Comparison of ENCODE assay signal across 1 cellular context in the genomic region with DNA sequence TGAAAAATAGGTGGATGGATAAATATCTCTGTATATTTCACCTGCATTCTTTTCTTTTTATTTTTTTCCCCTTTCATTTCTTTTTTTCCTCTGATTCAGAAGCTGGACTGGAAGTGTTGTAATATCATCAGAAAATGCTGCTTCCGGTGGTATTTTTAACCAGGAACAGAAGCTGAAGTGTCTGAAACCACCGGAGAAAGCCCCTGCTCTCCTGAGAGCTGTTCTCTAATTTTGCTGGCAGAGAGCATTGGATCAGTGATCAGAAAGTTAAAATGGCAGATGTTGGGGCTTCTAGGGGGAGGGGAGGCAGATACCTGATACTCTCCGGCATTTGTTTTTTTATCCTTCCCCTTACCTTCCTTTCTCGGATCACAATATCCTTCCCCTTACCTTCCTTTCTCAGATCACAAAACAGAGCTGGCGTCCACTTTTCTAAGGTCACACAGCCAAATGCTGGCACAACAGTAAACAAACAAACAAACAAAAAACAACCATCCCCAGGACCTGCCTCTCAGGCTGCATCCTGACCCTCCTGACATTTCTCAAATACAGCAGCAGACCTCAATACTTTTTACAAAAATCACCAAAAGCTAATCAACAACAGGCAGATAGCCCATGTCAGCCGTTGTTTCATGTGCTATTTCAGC.
TF ChIP-seq lines count a peak whose summit lies in the region.

No MANE protein-coding gene starts in this region.

TF ChIP-seq in GM12878, 131 proteins besides CTCF, POLR2A, EP300 and RAD21 (continued from another document):
- TF ChIP-seq, protein P1, sequence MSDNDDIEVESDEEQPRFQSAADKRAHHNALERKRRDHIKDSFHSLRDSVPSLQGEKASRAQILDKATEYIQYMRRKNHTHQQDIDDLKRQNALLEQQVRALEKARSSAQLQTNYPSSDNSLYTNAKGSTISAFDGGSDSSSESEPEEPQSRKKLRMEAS (IDR thresholded peaks at IDR 0.05; ENCODE audit: low read depth, low read length): no peak
- peak; percentile 84 for TF ChIP-seq RUNX3 (IDR thresholded peaks at IDR 0.05; ENCODE audit: low read length)
- TF ChIP-seq NR2C2 (IDR thresholded peaks at IDR 0.05; ENCODE audit: borderline replicate concordance, control insufficient read depth, insufficient read length, low read depth): no peak
- no peak for TF ChIP-seq ZNF24 (IDR thresholded peaks at IDR 0.05)
- TF ChIP-seq RELA (IDR thresholded peaks at IDR 0.05; ENCODE audit: borderline replicate concordance, partially characterized antibody): peak; percentile 90
- 0 out of 2 replicates have a peak, but pooled peaks have one; percentile 52 for TF ChIP-seq CBX5 (IDR thresholded peaks at IDR 0.05; ENCODE audit: low read depth)
- TF ChIP-seq, protein P2, sequence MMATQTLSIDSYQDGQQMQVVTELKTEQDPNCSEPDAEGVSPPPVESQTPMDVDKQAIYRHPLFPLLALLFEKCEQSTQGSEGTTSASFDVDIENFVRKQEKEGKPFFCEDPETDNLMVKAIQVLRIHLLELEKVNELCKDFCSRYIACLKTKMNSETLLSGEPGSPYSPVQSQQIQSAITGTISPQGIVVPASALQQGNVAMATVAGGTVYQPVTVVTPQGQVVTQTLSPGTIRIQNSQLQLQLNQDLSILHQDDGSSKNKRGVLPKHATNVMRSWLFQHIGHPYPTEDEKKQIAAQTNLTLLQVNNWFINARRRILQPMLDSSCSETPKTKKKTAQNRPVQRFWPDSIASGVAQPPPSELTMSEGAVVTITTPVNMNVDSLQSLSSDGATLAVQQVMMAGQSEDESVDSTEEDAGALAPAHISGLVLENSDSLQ (IDR thresholded peaks at IDR 0.05): no peak
- TF ChIP-seq SMC3 (IDR thresholded peaks at IDR 0.05; ENCODE audit: borderline replicate concordance, low read length): peak; percentile 19; the same call in 1 of the 2 replicates
- TF ChIP-seq EZH2 (IDR thresholded peaks at IDR 0.05; ENCODE audit: borderline replicate concordance, control insufficient read depth, low read depth, low read length): no peak
- 0 out of 2 replicates have a peak, but pooled peaks have one; percentile 47 for TF ChIP-seq STAT3 (IDR thresholded peaks at IDR 0.05; ENCODE audit: low read depth, low read length)
- TF ChIP-seq, protein P3, sequence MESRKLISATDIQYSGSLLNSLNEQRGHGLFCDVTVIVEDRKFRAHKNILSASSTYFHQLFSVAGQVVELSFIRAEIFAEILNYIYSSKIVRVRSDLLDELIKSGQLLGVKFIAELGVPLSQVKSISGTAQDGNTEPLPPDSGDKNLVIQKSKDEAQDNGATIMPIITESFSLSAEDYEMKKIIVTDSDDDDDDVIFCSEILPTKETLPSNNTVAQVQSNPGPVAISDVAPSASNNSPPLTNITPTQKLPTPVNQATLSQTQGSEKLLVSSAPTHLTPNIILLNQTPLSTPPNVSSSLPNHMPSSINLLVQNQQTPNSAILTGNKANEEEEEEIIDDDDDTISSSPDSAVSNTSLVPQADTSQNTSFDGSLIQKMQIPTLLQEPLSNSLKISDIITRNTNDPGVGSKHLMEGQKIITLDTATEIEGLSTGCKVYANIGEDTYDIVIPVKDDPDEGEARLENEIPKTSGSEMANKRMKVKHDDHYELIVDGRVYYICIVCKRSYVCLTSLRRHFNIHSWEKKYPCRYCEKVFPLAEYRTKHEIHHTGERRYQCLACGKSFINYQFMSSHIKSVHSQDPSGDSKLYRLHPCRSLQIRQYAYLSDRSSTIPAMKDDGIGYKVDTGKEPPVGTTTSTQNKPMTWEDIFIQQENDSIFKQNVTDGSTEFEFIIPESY (IDR thresholded peaks at IDR 0.05): no peak; the same call in 1 of the 2 replicates
- TF ChIP-seq, protein P4, sequence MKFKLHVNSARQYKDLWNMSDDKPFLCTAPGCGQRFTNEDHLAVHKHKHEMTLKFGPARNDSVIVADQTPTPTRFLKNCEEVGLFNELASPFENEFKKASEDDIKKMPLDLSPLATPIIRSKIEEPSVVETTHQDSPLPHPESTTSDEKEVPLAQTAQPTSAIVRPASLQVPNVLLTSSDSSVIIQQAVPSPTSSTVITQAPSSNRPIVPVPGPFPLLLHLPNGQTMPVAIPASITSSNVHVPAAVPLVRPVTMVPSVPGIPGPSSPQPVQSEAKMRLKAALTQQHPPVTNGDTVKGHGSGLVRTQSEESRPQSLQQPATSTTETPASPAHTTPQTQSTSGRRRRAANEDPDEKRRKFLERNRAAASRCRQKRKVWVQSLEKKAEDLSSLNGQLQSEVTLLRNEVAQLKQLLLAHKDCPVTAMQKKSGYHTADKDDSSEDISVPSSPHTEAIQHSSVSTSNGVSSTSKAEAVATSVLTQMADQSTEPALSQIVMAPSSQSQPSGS (IDR thresholded peaks at IDR 0.05; ENCODE audit: low read length): peak; percentile 26; the same call in 1 of the 2 replicates
- no peak for TF ChIP-seq CREB1 (IDR thresholded peaks at IDR 0.05; ENCODE audit: low read depth)
- no peak for TF ChIP-seq JUNB (IDR thresholded peaks at IDR 0.05)
- peak; percentile 47; the same call in 1 of the 2 replicates for TF ChIP-seq DPF2 (IDR thresholded peaks at IDR 0.05)
- TF ChIP-seq ZNF384 (IDR thresholded peaks at IDR 0.05; ENCODE audit: borderline replicate concordance, low read depth, low read length): no peak; the same call in 1 of the 2 replicates
- no peak for TF ChIP-seq CHD4 (IDR thresholded peaks at IDR 0.05)
- TF ChIP-seq HDGF (IDR thresholded peaks at IDR 0.05): peak; percentile 71; the same call in 1 of the 2 replicates
TF ChIP-seq in GM12878: peak in this region for 49.
